ENCODE assay signal across 1 cellular context in genomic region chr12:112125250-112125999, GRCh38.
TF ChIP-seq lines count a peak whose summit lies in the region.

Gene TRAFD1, plus strand, starts transcription at chr12:112125560. Its CDS starts 4,963 bp downstream, at chr12:112130523.

TF ChIP-seq in K562, 482 proteins besides CTCF, POLR2A, EP300 and RAD21 (continued from another document and continues in another):
- no peak for TF ChIP-seq ZNF785 (CRISPR knock-in tag; IDR thresholded peaks at IDR 0.05)
- TF ChIP-seq SUPT5H (IDR thresholded peaks at IDR 0.05), result peak; percentile 93
- peak; percentile 88; the same call in 1 of the 2 replicates for TF ChIP-seq PML (IDR thresholded peaks at IDR 0.05; ENCODE audit: low read length)
- peak; percentile 55; the same call in 1 of the 2 replicates for TF ChIP-seq STAT6 (CRISPR knock-in tag; IDR thresholded peaks at IDR 0.05)
- peak; percentile 64; the same call in 1 of the 2 replicates for TF ChIP-seq HDAC2 (IDR thresholded peaks at IDR 0.05)
- TF ChIP-seq RBFOX2 (IDR thresholded peaks at IDR 0.05; ENCODE audit: low read depth, low read length), result peak; percentile 97
- no peak for TF ChIP-seq RAD51 (IDR thresholded peaks at IDR 0.05; ENCODE audit: borderline replicate concordance, low read depth)
- TF ChIP-seq MYBL2 (IDR thresholded peaks at IDR 0.05; ENCODE audit: low read depth), result no peak
- TF ChIP-seq MYBL2 (CRISPR knock-in tag; IDR thresholded peaks at IDR 0.05; ENCODE audit: borderline replicate concordance), result no peak
- peak; percentile 98 for TF ChIP-seq KDM5B (IDR thresholded peaks at IDR 0.05; ENCODE audit: insufficient replicate concordance, low read depth, low read length)
- no peak for TF ChIP-seq TCF3 (CRISPR knock-in tag; IDR thresholded peaks at IDR 0.05)
- no peak for TF ChIP-seq FOXM1 (IDR thresholded peaks at IDR 0.05; ENCODE audit: low read depth)
- no peak for TF ChIP-seq FOXM1 (CRISPR knock-in tag; IDR thresholded peaks at IDR 0.05; ENCODE audit: low read depth)
- TF ChIP-seq ADNP (tag; IDR thresholded peaks at IDR 0.05), result no peak
- TF ChIP-seq SMAD3 (CRISPR knock-in tag; conservative IDR thresholded peaks at IDR 0.05), result no peak
- no peak for TF ChIP-seq IRF1 (CRISPR knock-in tag; IDR thresholded peaks at IDR 0.05; ENCODE audit: borderline replicate concordance)
- TF ChIP-seq BACH1 (tag; IDR thresholded peaks at IDR 0.05), result no peak
- TF ChIP-seq POLR2B (IDR thresholded peaks at IDR 0.05; ENCODE audit: low read depth, partially characterized antibody), result peak; percentile 92
- TF ChIP-seq CCNT2 (IDR thresholded peaks at IDR 0.05; ENCODE audit: borderline replicate concordance, extremely low read depth, insufficient read length, low read depth, low read length), result peak; percentile 51
- TF ChIP-seq SRSF1 (IDR thresholded peaks at IDR 0.05; ENCODE audit: low read depth, low read length), result no peak
- TF ChIP-seq TFE3 (CRISPR knock-in tag; IDR thresholded peaks at IDR 0.05), result no peak
- no peak for TF ChIP-seq ZNF507 (tag; conservative IDR thresholded peaks at IDR 0.05)
- TF ChIP-seq CBX1 (IDR thresholded peaks at IDR 0.05; ENCODE audit: low read depth), result 0 out of 2 replicates have a peak, but pooled peaks have one; percentile 49
- peak; percentile 92 for TF ChIP-seq GABPA (tag; conservative IDR thresholded peaks at IDR 0.05; ENCODE audit: low read depth)
- TF ChIP-seq KAT7 (CRISPR knock-in tag; IDR thresholded peaks at IDR 0.05; ENCODE audit: borderline replicate concordance), result peak; percentile 28; the same call in 1 of the 2 replicates
- peak; percentile 62; the same call in 1 of the 2 replicates for TF ChIP-seq ATF7 (IDR thresholded peaks at IDR 0.05)
- peak; percentile 61; the same call in 1 of the 2 replicates for TF ChIP-seq ESRRA (IDR thresholded peaks at IDR 0.05; ENCODE audit: borderline replicate concordance, low read depth)
- peak; percentile 87 for TF ChIP-seq TAF9B (IDR thresholded peaks at IDR 0.05; ENCODE audit: partially characterized antibody)
- TF ChIP-seq TBP (optimal IDR thresholded peaks at IDR 0.05; ENCODE audit: low read depth, low read length), result peak; percentile 94
- TF ChIP-seq MEF2A (IDR thresholded peaks at IDR 0.05; ENCODE audit: control insufficient read depth, low read depth, low read length), result no peak
- TF ChIP-seq SMAD2 (IDR thresholded peaks at IDR 0.05; ENCODE audit: low read depth, low read length), result no peak
- peak; percentile 87 for TF ChIP-seq RBBP5 (IDR thresholded peaks at IDR 0.05; ENCODE audit: borderline replicate concordance, insufficient read depth, low read length, poor library complexity, severe bottlenecking)
- TF ChIP-seq CAMTA2 (CRISPR knock-in tag; conservative IDR thresholded peaks at IDR 0.05), result no peak
- no peak for TF ChIP-seq TRIM28 (IDR thresholded peaks at IDR 0.05)
- TF ChIP-seq C11orf30 (IDR thresholded peaks at IDR 0.05; ENCODE audit: low read depth), result peak; percentile 98
- no peak for TF ChIP-seq RBM39 (optimal IDR thresholded peaks at IDR 0.05; ENCODE audit: low read depth, low read length)
- TF ChIP-seq EWSR1 (IDR thresholded peaks at IDR 0.05; ENCODE audit: borderline replicate concordance, low read depth, partially characterized antibody), result no peak
- peak in 1 of 2 experiments; percentile 88; a peak in 2 of 4 replicates for TF ChIP-seq HDAC1 (IDR thresholded peaks at IDR 0.05)
- no peak for TF ChIP-seq DNMT1 (IDR thresholded peaks at IDR 0.05)
- TF ChIP-seq BMI1 (IDR thresholded peaks at IDR 0.05; ENCODE audit: low read length), result no peak
- TF ChIP-seq ZNF592 (IDR thresholded peaks at IDR 0.05), result peak; percentile 10; the same call in 1 of the 2 replicates
- no peak for TF ChIP-seq CGGBP1 (CRISPR knock-in tag; IDR thresholded peaks at IDR 0.05)
- TF ChIP-seq RCOR1 (IDR thresholded peaks at IDR 0.05; ENCODE audit: borderline replicate concordance in 1 of 2, low read depth in 2 of 2, low read length in 2 of 2), result peak in 1 of 2 experiments; percentile 17; a peak in 1 of 4 replicates
- TF ChIP-seq ZC3H4 (CRISPR knock-in tag; IDR thresholded peaks at IDR 0.05; ENCODE audit: borderline replicate concordance), result no peak; the same call in 1 of the 2 replicates
- TF ChIP-seq BRF1 (IDR thresholded peaks at IDR 0.05; ENCODE audit: borderline replicate concordance, extremely low read depth, insufficient read length), result no peak
- TF ChIP-seq ATF1 (CRISPR knock-in tag; IDR thresholded peaks at IDR 0.05), result no peak
- TF ChIP-seq ATF1 (tag; IDR thresholded peaks at IDR 0.05), result peak; percentile 79
- peak; percentile 49; the same call in 1 of the 2 replicates for TF ChIP-seq CXXC5 (CRISPR knock-in tag; IDR thresholded peaks at IDR 0.05)
- peak; percentile 37; the same call in 1 of the 2 replicates for TF ChIP-seq REST (CRISPR knock-in tag; IDR thresholded peaks at IDR 0.05; ENCODE audit: low read depth)
- TF ChIP-seq CEBPB (tag; IDR thresholded peaks at IDR 0.05), result no peak; the same call in 1 of the 2 replicates
- TF ChIP-seq GTF2B (IDR thresholded peaks at IDR 0.05; ENCODE audit: extremely low read depth, insufficient read length), result peak; percentile 72
- peak; percentile 97 for TF ChIP-seq SP1 (CRISPR knock-in tag; IDR thresholded peaks at IDR 0.05)
- TF ChIP-seq HNRNPL (IDR thresholded peaks at IDR 0.05; ENCODE audit: low read depth, low read length), result 0 out of 2 replicates have a peak, but pooled peaks have one; percentile 24
- TF ChIP-seq E2F6 (IDR thresholded peaks at IDR 0.05; ENCODE audit: borderline replicate concordance in 1 of 2, extremely low read depth in 1 of 2, insufficient read depth in 1 of 2, insufficient read length in 1 of 2, low read depth in 1 of 2, low read length in 1 of 2, poor library complexity in 1 of 2, severe bottlenecking in 1 of 2), result peak; percentile 36 to 55
- no peak for TF ChIP-seq ID3 (CRISPR knock-in tag; IDR thresholded peaks at IDR 0.05)
- peak; percentile 78; the same call in 1 of the 2 replicates for TF ChIP-seq ID3 (tag; IDR thresholded peaks at IDR 0.05)
- TF ChIP-seq HCFC1 (IDR thresholded peaks at IDR 0.05; ENCODE audit: low read depth, low read length), result no peak
- peak; percentile 98 for TF ChIP-seq ASH1L (IDR thresholded peaks at IDR 0.05; ENCODE audit: borderline replicate concordance, low read depth, partially characterized antibody)
